10 cellular contexts compared by ENCODE assay signal in genomic region chr1:171985639-171986038, GRCh38.
A peak's percentile ranks its signal among the peaks of the same experiment; 100 is the strongest.
DNase-seq lines count a peak whose midpoint lies in the region; ATAC-seq and TF ChIP-seq lines count a peak whose summit lies in the region.
"Had no signal": no experiment of that assay in that cellular context is flagged by ENCODE, and none has a peak within 500 bp of the region (broad histone marks: within the 10 kb centered on the region; RNA-seq: fewer than 3 reads in every experiment).

No MANE protein-coding gene starts in this region.

- peak overlapping the region; percentile 57; the same call in 1 of the 2 replicates for H3K27ac Mint-ChIP-seq in WTC11

- CTCF ChIA-PET in HEK293T (lab: Yijun Ruan, JAX), result interaction anchor here (0.6 to 4.7 kb wide), 10 partner anchors 9 to 341 kb away, joined by 3 to 82 read pairs (median 4); no protein-coding TSS in a partner anchor
- CTCF ChIA-PET in WTC11 (lab: Charles Lee), result interaction anchor here (0.6 to 6.1 kb wide), 35 partner anchors 10 to 459 kb away, joined by 3 to 277 read pairs (median 4); partner anchors contain the start of genes DNM3 and METTL13

- H3K9me3 Mint-ChIP-seq in WTC11, result no peaks in the 10 kb centered on the region

- DNase-seq in D341Med (ENCODE audit: low spot score) (peak; percentile 46), HEK293T (ENCODE audit: extremely low spot score) (peak; percentile 25), WTC11 (ENCODE audit: low spot score) (no peak), left lobe of liver (ENCODE audit: low spot score) (no peak), OCI-M2 (lab: John Stamatoyannopoulos, UW; ENCODE audit: unreplicated experiment) (no peak), mesenteric fat pad (ENCODE audit: low spot score) (no peak), coronary artery (ENCODE audit: low spot score) (no peak)
- DNase-seq in stimulated activated CD4-positive, alpha-beta T cell treated with anti-CD3 and anti-CD28 coated beads, Interleukin-12 subunit alpha, Interleukin-12 subunit beta, amount 100 ng/mL, for 4 hours, result no peak
- DNase-seq: activated gamma-delta T cell treated with Interleukin-2 at 50 U/mL for 16 hours, right lobe of liver had no signal

- no peak overlapping the region for H3K4me3 Mint-ChIP-seq in WTC11

- ATAC-seq in WTC11 (peak; percentile 77), left lobe of liver (peak; percentile 55)

- H3K27ac ChIP-seq in coronary artery, result no peak overlapping the region
- H3K27ac ChIP-seq: right lobe of liver had no signal

- no peaks in the 10 kb centered on the region for H3K27me3 Mint-ChIP-seq in WTC11 (ENCODE audit: low read depth)

- no peak overlapping the region for H3K4me3 ChIP-seq in coronary artery
- H3K4me3 ChIP-seq: right lobe of liver had no signal

- no peaks in the 10 kb centered on the region for H3K36me3 Mint-ChIP-seq in WTC11

- 0 out of 2 replicates have a peak, but pooled peaks cover 3% of the 10 kb centered on the region for H3K4me1 Mint-ChIP-seq in WTC11

- POLR2A ChIA-PET in HEK293T (lab: Yijun Ruan, JAX), result no interaction called here
- POLR2A ChIA-PET in WTC11 (lab: Charles Lee), result interaction anchor here (1.0 to 1.1 kb wide), 2 partner anchors 184 to 185 kb away, joined by 3 to 4 read pairs; no protein-coding TSS in a partner anchor

- TF ChIP-seq CTCF in WTC11 (IDR thresholded peaks at IDR 0.05) (no peak), coronary artery (IDR thresholded peaks at IDR 0.05) (no peak)

TF ChIP-seq in HEK293T, 16 proteins besides CTCF, POLR2A, EP300 and RAD21:
- no peak for TF ChIP-seq FOXK2 (IDR thresholded peaks at IDR 0.05)
- no peak for TF ChIP-seq LEF1 (IDR thresholded peaks at IDR 0.05; ENCODE audit: borderline replicate concordance)
- no peak for TF ChIP-seq HDGF (IDR thresholded peaks at IDR 0.05; ENCODE audit: borderline replicate concordance)
- TF ChIP-seq CTBP1 (IDR thresholded peaks at IDR 0.05; ENCODE audit: borderline replicate concordance), result no peak
- TF ChIP-seq FOXA1 (IDR thresholded peaks at IDR 0.05), result no peak
- TF ChIP-seq SP1 (IDR thresholded peaks at IDR 0.05), result no peak
- TF ChIP-seq ZNF384 (IDR thresholded peaks at IDR 0.05), result no peak
- no peak for TF ChIP-seq TARDBP (IDR thresholded peaks at IDR 0.05)
- TF ChIP-seq ELF4 (IDR thresholded peaks at IDR 0.05), result no peak
- no peak for TF ChIP-seq SUZ12 (IDR thresholded peaks at IDR 0.05)
- TF ChIP-seq L3MBTL2 (conservative IDR thresholded peaks at IDR 0.05), result no peak
TF ChIP-seq in HEK293T: peak in this region for 0.

TF ChIP-seq in WTC11, 78 proteins besides CTCF, POLR2A, EP300 and RAD21:
- TF ChIP-seq CBFB (CRISPR knock-in tag; IDR thresholded peaks at IDR 0.05; ENCODE audit: low read depth) (no peak), PRRX2 (CRISPR knock-in tag; IDR thresholded peaks at IDR 0.05) (no peak), NR1H2 (CRISPR knock-in tag; IDR thresholded peaks at IDR 0.05) (no peak)
TF ChIP-seq in WTC11: peak in this region for 0.

Comparison
In these comparisons a context has a peak if more than half of its experiments do, and no peak if none do; other contexts are left out.
1. DNase-seq: peak in D341Med (single experiment) and HEK293T (single experiment); none in WTC11 (single experiment), left lobe of liver (single experiment), OCI-M2 (single experiment), mesenteric fat pad (single experiment), coronary artery (single experiment) and stimulated activated CD4-positive, alpha-beta T cell treated with anti-CD3 and anti-CD28 coated beads, Interleukin-12 subunit alpha, Interleukin-12 subunit beta, amount 100 ng/mL, for 4 hours (single experiment).